In the genomic region with DNA sequence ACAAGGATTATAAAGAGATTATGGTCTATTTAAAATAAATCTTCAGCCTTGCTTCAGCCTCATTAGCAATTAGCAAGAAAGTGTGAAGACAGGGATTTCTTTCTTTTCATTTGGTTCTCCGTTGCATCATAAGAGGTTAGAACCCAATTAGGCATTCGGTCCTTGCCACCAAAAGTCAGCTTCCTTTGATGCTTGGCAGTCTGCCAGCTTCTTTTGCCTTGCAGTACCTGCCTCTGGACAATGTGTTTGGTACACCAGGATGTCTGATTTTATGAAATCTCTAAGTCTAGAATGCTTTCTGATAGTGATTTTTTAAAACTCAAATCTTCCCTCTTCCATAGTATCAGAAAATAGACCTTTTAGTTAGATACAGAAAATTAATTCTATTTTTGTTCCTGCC, we compare ENCODE assay signal across 15 cellular contexts. TPM values are rescaled to one million over a fixed set of nuclear protein-coding genes. Genes with fewer than 3 reads are reported as not detected.
DNase-seq lines count a peak whose midpoint lies in the region; ATAC-seq and TF ChIP-seq lines count a peak whose summit lies in the region.
"Had no signal": no experiment of that assay in that cellular context is flagged by ENCODE, and none has a peak within 500 bp of the region (broad histone marks: within the 10 kb centered on the region; RNA-seq: fewer than 3 reads in every experiment).

No MANE protein-coding gene starts in this region.

- no peak for TF ChIP-seq CTCF in BE2C (IDR thresholded peaks at IDR 0.05; ENCODE audit: low read depth, low read length)
- TF ChIP-seq CTCF in activated CD8-positive, alpha-beta T cell treated with anti-CD3 and anti-CD28 coated beads for 36 hours (IDR thresholded peaks at IDR 0.05) = no peak

- DNase-seq in BE2C (peak; percentile 34), COR-L47 (lab: John Stamatoyannopoulos, UW) (peak; percentile 74), NCI-H2227 treated with DMSO at 0.1 percent for 48 hours (lab: John Stamatoyannopoulos, UW) (peak; percentile 2)
- peak; percentile 32 for DNase-seq in activated CD8-positive, alpha-beta T cell treated with anti-CD3 and anti-CD28 coated beads for 36 hours
- no peak for DNase-seq in CD8-positive, alpha-beta memory T cell
- DNase-seq: NCI-H526 treated with DMSO at 0.1 percent for 48 hours, occipital lobe, sigmoid colon had no signal

- no peak overlapping the region for H3K4me3 Mint-ChIP-seq in activated CD8-positive, alpha-beta T cell treated with anti-CD3 and anti-CD28 coated beads for 36 hours
- no peak overlapping the region for H3K4me3 Mint-ChIP-seq in CD8-positive, alpha-beta memory T cell
- H3K4me3 Mint-ChIP-seq: activated T-cell treated with anti-CD3 and anti-CD28 coated beads, Interleukin-2, amount 50 U/mL, for 72 hours; T-helper 2 cell treated with Interferon-gamma antibody and Interleukin-4, amounts not matched to agents 5 μg/mL and 100 μg/mL, for 36 hours had no signal

- H3K27me3 ChIP-seq in BE2C = no peaks in the 10 kb centered on the region
- H3K27me3 ChIP-seq in CD8-positive, alpha-beta memory T cell (ENCODE audit: insufficient read depth, low read length, poor library complexity, severe bottlenecking) = no peaks in the 10 kb centered on the region
- H3K27me3 ChIP-seq: BLaER1, MG63, sigmoid colon had no signal

- peaks cover 4% of the 10 kb centered on the region for H3K4me1 Mint-ChIP-seq in activated CD8-positive, alpha-beta T cell treated with anti-CD3 and anti-CD28 coated beads for 36 hours (ENCODE audit: low read depth)
- peaks cover 8 to 10% (median 8%) of the 10 kb centered on the region in 3 donors for H3K4me1 Mint-ChIP-seq in CD8-positive, alpha-beta memory T cell

- H3K36me3 ChIP-seq in BE2C = no peaks in the 10 kb centered on the region
- no peaks in the 10 kb centered on the region for H3K36me3 ChIP-seq in CD8-positive, alpha-beta memory T cell (ENCODE audit: insufficient read depth, low read length)
- H3K36me3 ChIP-seq: HAP-1 had no signal

- no peak overlapping the region for H3K27ac ChIP-seq in CD8-positive, alpha-beta memory T cell (ENCODE audit: low read depth, low read length)
- H3K27ac ChIP-seq: BLaER1, sigmoid colon had no signal

- no peaks in the 10 kb centered on the region for H3K4me1 ChIP-seq in BE2C
- H3K4me1 ChIP-seq in CD8-positive, alpha-beta memory T cell (ENCODE audit: insufficient read depth, low read length) = no peaks in the 10 kb centered on the region
- H3K4me1 ChIP-seq: BLaER1, sigmoid colon had no signal

- intact Hi-C loops in activated CD8-positive, alpha-beta T cell treated with anti-CD3 and anti-CD28 coated beads for 36 hours (cut with micrococcal nuclease) = no loop called here

- CTCF ChIA-PET in activated CD8-positive, alpha-beta T cell treated with anti-CD3 and anti-CD28 coated beads for 36 hours (lab: Charles Lee) = interaction anchor here (0.6 to 3.2 kb wide), 6 partner anchors 9 to 63 kb away, joined by 3 to 21 read pairs (median 6); no protein-coding TSS in a partner anchor
- CTCF ChIA-PET in CD8-positive, alpha-beta memory T cell (lab: Charles Lee) = no interaction called here

- H3K9me3 Mint-ChIP-seq in activated CD8-positive, alpha-beta T cell treated with anti-CD3 and anti-CD28 coated beads for 36 hours = no peaks in the 10 kb centered on the region
- H3K9me3 Mint-ChIP-seq in CD8-positive, alpha-beta memory T cell = no peaks in the 10 kb centered on the region
- H3K9me3 Mint-ChIP-seq: activated T-cell treated with anti-CD3 and anti-CD28 coated beads, Interleukin-2, amount 50 U/mL, for 72 hours; T-helper 2 cell treated with Interferon-gamma antibody and Interleukin-4, amounts not matched to agents 5 μg/mL and 100 μg/mL, for 36 hours had no signal

- POLR2A ChIA-PET in activated CD8-positive, alpha-beta T cell treated with anti-CD3 and anti-CD28 coated beads for 36 hours (lab: Charles Lee) = no interaction called here
- POLR2A ChIA-PET in CD8-positive, alpha-beta memory T cell (lab: Charles Lee) = no interaction called here

- H3K4me3 ChIP-seq in BE2C (ENCODE audit: low read depth, low read length) = no peak overlapping the region
- no peak overlapping the region for H3K4me3 ChIP-seq in CD8-positive, alpha-beta memory T cell (ENCODE audit: low read length)
- H3K4me3 ChIP-seq: BLaER1, HAP-1, MG63, sigmoid colon had no signal

- no peak overlapping the region for H3K27ac Mint-ChIP-seq in activated CD8-positive, alpha-beta T cell treated with anti-CD3 and anti-CD28 coated beads for 36 hours
- H3K27ac Mint-ChIP-seq in CD8-positive, alpha-beta memory T cell = peak overlapping the region in 1 of 8 donors; percentile 29
- H3K27ac Mint-ChIP-seq: activated T-cell treated with anti-CD3 and anti-CD28 coated beads, Interleukin-2, amount 50 U/mL, for 72 hours; T-helper 2 cell treated with Interferon-gamma antibody and Interleukin-4, amounts not matched to agents 5 μg/mL and 100 μg/mL, for 36 hours had no signal

- H3K9me3 ChIP-seq in BE2C = no peaks in the 10 kb centered on the region
- no peaks in the 10 kb centered on the region for H3K9me3 ChIP-seq in CD8-positive, alpha-beta memory T cell (ENCODE audit: low read length)
- H3K9me3 ChIP-seq: BLaER1, HAP-1, MG63, sigmoid colon had no signal

- H3K36me3 Mint-ChIP-seq in activated CD8-positive, alpha-beta T cell treated with anti-CD3 and anti-CD28 coated beads for 36 hours (ENCODE audit: low read depth) = peaks cover 14% of the 10 kb centered on the region
- peaks cover 0 to 25% (median 3%) of the 10 kb centered on the region in 3 donors for H3K36me3 Mint-ChIP-seq in CD8-positive, alpha-beta memory T cell

- H3K27me3 Mint-ChIP-seq in activated CD8-positive, alpha-beta T cell treated with anti-CD3 and anti-CD28 coated beads for 36 hours = no peaks in the 10 kb centered on the region
- H3K27me3 Mint-ChIP-seq in CD8-positive, alpha-beta memory T cell = peaks cover 0 to 1% of the 10 kb centered on the region in 2 donors

- ATAC-seq in activated CD8-positive, alpha-beta T cell treated with anti-CD3 and anti-CD28 coated beads for 36 hours = no peak
- ATAC-seq in GM21381 (IDR thresholded peaks at IDR 0.05; ENCODE audit: unreplicated experiment) (no peak), HG03571 (IDR thresholded peaks at IDR 0.05; ENCODE audit: unreplicated experiment) (no peak)

RNA-seq across cellular contexts. Expression of gene SMIM20, which starts 12.5 kb away (rescaled TPM):
- polyA plus RNA-seq in BE2C (2012; ENCODE audit: insufficient read depth, insufficient read length, low read depth) = 11.7 TPM
- total RNA-seq in activated CD8-positive, alpha-beta T cell treated with anti-CD3 and anti-CD28 coated beads for 36 hours = 10 to 100 TPM; 21.3 to 26.9 TPM
- 10 to 100 TPM; 25.1 to 28.5 TPM for total RNA-seq in CD8-positive, alpha-beta memory T cell
- 47.3 TPM for polyA plus RNA-seq in CD8-positive, alpha-beta memory T cell

Comparison
In these comparisons a context has a peak if more than half of its experiments do, and no peak if none do; other contexts are left out.
1. DNase-seq: peak in BE2C (single experiment), COR-L47 (single experiment), NCI-H2227 treated with DMSO at 0.1 percent for 48 hours (single experiment) and activated CD8-positive, alpha-beta T cell treated with anti-CD3 and anti-CD28 coated beads for 36 hours (single experiment); none in CD8-positive, alpha-beta memory T cell (0 of 5).